In the genomic region with DNA sequence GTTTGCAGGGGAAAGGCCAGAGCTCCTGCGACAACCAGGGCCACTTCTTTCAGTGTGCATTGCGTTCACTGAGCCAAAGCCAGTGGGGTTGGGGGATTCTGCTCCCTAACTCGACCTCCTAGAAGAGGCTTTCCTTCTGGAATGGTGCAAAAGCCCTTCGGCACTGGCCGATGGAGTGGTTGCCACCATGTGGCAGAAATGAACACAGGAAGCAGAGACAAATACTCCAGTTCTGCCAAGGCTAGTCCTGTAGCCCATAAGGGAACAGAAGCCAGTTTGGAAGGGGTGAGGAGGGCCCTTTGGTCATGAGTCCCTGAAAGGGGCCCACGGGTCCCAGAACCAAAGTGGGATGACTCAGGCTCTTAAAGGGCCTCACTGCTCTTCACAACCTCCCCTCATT, we compare ENCODE assay signal across 1 cellular context.
A peak's percentile ranks its signal among the peaks of the same experiment; 100 is the strongest.
TF ChIP-seq lines count a peak whose summit lies in the region.

No MANE protein-coding gene starts in this region.

TF ChIP-seq in HepG2, 621 proteins besides CTCF, POLR2A, EP300 and RAD21:
- TF ChIP-seq ZNF484 (CRISPR knock-in tag; IDR thresholded peaks at IDR 0.05; ENCODE audit: borderline replicate concordance, low read depth) (no peak), ZNF792 (CRISPR knock-in tag; IDR thresholded peaks at IDR 0.05) (no peak), LCORL (IDR thresholded peaks at IDR 0.05) (no peak), LCORL (CRISPR knock-in tag; IDR thresholded peaks at IDR 0.05) (no peak), MIER2 (CRISPR knock-in tag; IDR thresholded peaks at IDR 0.05) (0 out of 2 replicates have a peak, but pooled peaks have one; percentile 15), STAG1 (CRISPR knock-in tag; IDR thresholded peaks at IDR 0.05) (peak; percentile 33), ZNF841 (CRISPR knock-in tag; IDR thresholded peaks at IDR 0.05; ENCODE audit: borderline replicate concordance) (no peak), ESRRA (CRISPR knock-in tag; IDR thresholded peaks at IDR 0.05; ENCODE audit: low read depth) (no peak), TEAD3 (CRISPR knock-in tag; optimal IDR thresholded peaks at IDR 0.05; ENCODE audit: borderline replicate concordance) (peak; percentile 89), CHD2 (IDR thresholded peaks at IDR 0.05; ENCODE audit: low read depth, low read length) (no peak)
- TF ChIP-seq, protein P1, sequence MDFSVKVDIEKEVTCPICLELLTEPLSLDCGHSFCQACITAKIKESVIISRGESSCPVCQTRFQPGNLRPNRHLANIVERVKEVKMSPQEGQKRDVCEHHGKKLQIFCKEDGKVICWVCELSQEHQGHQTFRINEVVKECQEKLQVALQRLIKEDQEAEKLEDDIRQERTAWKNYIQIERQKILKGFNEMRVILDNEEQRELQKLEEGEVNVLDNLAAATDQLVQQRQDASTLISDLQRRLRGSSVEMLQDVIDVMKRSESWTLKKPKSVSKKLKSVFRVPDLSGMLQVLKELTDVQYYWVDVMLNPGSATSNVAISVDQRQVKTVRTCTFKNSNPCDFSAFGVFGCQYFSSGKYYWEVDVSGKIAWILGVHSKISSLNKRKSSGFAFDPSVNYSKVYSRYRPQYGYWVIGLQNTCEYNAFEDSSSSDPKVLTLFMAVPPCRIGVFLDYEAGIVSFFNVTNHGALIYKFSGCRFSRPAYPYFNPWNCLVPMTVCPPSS (IDR thresholded peaks at IDR 0.05), result no peak
- TF ChIP-seq, protein P2, sequence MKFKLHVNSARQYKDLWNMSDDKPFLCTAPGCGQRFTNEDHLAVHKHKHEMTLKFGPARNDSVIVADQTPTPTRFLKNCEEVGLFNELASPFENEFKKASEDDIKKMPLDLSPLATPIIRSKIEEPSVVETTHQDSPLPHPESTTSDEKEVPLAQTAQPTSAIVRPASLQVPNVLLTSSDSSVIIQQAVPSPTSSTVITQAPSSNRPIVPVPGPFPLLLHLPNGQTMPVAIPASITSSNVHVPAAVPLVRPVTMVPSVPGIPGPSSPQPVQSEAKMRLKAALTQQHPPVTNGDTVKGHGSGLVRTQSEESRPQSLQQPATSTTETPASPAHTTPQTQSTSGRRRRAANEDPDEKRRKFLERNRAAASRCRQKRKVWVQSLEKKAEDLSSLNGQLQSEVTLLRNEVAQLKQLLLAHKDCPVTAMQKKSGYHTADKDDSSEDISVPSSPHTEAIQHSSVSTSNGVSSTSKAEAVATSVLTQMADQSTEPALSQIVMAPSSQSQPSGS (CRISPR knock-in tag; IDR thresholded peaks at IDR 0.05), result no peak
